23 cellular contexts compared by ENCODE assay signal in genomic region chr3:149362361-149362760, GRCh38. TPM values are rescaled to one million over a fixed set of nuclear protein-coding genes. Genes with fewer than 3 reads are reported as not detected.
"Had no signal": no experiment of that assay in that cellular context is flagged by ENCODE, and none has a peak within 500 bp of the region (broad histone marks: within the 10 kb centered on the region; RNA-seq: fewer than 3 reads in every experiment).

No MANE protein-coding gene starts in this region.

- H3K4me1 ChIP-seq: colonic mucosa, lower lobe of right lung, neural progenitor cell, parathyroid adenoma, prostate gland, right lobe of liver had no signal

- H3K36me3 Mint-ChIP-seq: immature natural killer cell; memory B cell; mesothelial cell of epicardium; natural killer cell treated with Interleukin-12 subunit alpha and Interleukin-12 subunit beta and Interleukin-15 and Interleukin-18, amount 100 ng/mL, for 72 hours; neural progenitor cell had no signal

- H3K36me3 ChIP-seq: colonic mucosa, esophagus squamous epithelium, heart right ventricle, left ventricle myocardium inferior, lower lobe of right lung, neural progenitor cell, prostate gland, right lobe of liver, stomach, thoracic aorta, transverse colon had no signal

- DNase-seq: cerebellar nuclear complex; colonic mucosa; esophagus squamous epithelium; heart right ventricle; immature natural killer cell; left ventricle myocardium inferior; lower lobe of right lung; occipital lobe; right lobe of liver; stimulated activated CD4-positive, alpha-beta T cell treated with anti-CD3 and anti-CD28 coated beads, Interleukin-12 subunit alpha, Interleukin-12 subunit beta, amount 100 ng/mL, for 4 hours; stimulated activated naive CD4-positive, alpha-beta T cell; stomach; substantia nigra; transverse colon had no signal

- ATAC-seq: heart right ventricle; lower lobe of right lung; natural killer cell treated with Interleukin-12 subunit alpha and Interleukin-12 subunit beta and Interleukin-15 and Interleukin-18, amount 100 ng/mL, for 72 hours; right lobe of liver had no signal

- H3K79me2 ChIP-seq: parathyroid adenoma had no signal

- H3K4me3 ChIP-seq: colonic mucosa, esophagus squamous epithelium, heart right ventricle, left ventricle myocardium inferior, lower lobe of right lung, neural progenitor cell, prostate gland, right lobe of liver, stomach, thoracic aorta, transverse colon had no signal

- H3K27me3 ChIP-seq: colonic mucosa, esophagus squamous epithelium, heart right ventricle, neural progenitor cell, right lobe of liver, stomach, transverse colon had no signal

- H3K9me3 Mint-ChIP-seq: immature natural killer cell; memory B cell; mesothelial cell of epicardium; natural killer cell treated with Interleukin-12 subunit alpha and Interleukin-12 subunit beta and Interleukin-15 and Interleukin-18, amount 100 ng/mL, for 72 hours; neural progenitor cell had no signal

- H2AFZ ChIP-seq: neural progenitor cell, parathyroid adenoma had no signal

- H3K4me1 Mint-ChIP-seq: immature natural killer cell, memory B cell, neural progenitor cell had no signal

- FAIRE-seq: frontal cortex had no signal

- H3K9me3 ChIP-seq: colonic mucosa, esophagus squamous epithelium, heart right ventricle, left ventricle myocardium inferior, lower lobe of right lung, prostate gland, right lobe of liver, stomach, thoracic aorta, transverse colon had no signal

- H3K9ac ChIP-seq: neural progenitor cell, parathyroid adenoma had no signal

- H3K4me3 Mint-ChIP-seq: immature natural killer cell; memory B cell; mesothelial cell of epicardium; natural killer cell treated with Interleukin-12 subunit alpha and Interleukin-12 subunit beta and Interleukin-15 and Interleukin-18, amount 100 ng/mL, for 72 hours; neural progenitor cell had no signal

- H3K27ac ChIP-seq: colonic mucosa, esophagus squamous epithelium, heart right ventricle, left ventricle myocardium inferior, lower lobe of right lung, neural progenitor cell, parathyroid adenoma, prostate gland, right lobe of liver, stomach, thoracic aorta, transverse colon had no signal

- H3K4me2 ChIP-seq: neural progenitor cell had no signal

- H3K27ac Mint-ChIP-seq: immature natural killer cell; memory B cell; mesothelial cell of epicardium; natural killer cell treated with Interleukin-12 subunit alpha and Interleukin-12 subunit beta and Interleukin-15 and Interleukin-18, amount 100 ng/mL, for 72 hours; neural progenitor cell had no signal

RNA-seq across cellular contexts. Expression of gene TM4SF1, which starts 15.1 kb away (rescaled TPM):
- total RNA-seq: natural killer cell treated with Interleukin-12 subunit alpha and Interleukin-12 subunit beta and Interleukin-15 and Interleukin-18, amount 100 ng/mL, for 72 hours had no signal
- polyA plus RNA-seq: immature natural killer cell had no signal

RNA-seq across cellular contexts. Expression of gene TM4SF18, which starts 28.9 kb away (rescaled TPM):
- total RNA-seq: natural killer cell treated with Interleukin-12 subunit alpha and Interleukin-12 subunit beta and Interleukin-15 and Interleukin-18, amount 100 ng/mL, for 72 hours had no signal
- polyA plus RNA-seq: immature natural killer cell, keratinocyte had no signal
